In genomic region chr20:35293303-35294292, GRCh38 we compare ENCODE assay signal across 1 cellular context.
TF ChIP-seq lines count a peak whose summit lies in the region.

No MANE protein-coding gene starts in this region.

TF ChIP-seq in HepG2, 621 proteins besides CTCF, POLR2A, EP300 and RAD21 (continued from another document and continues in another):
- TF ChIP-seq HMGXB3 (CRISPR knock-in tag; IDR thresholded peaks at IDR 0.05; ENCODE audit: borderline replicate concordance): no peak
- no peak for TF ChIP-seq IRF2 (CRISPR knock-in tag; IDR thresholded peaks at IDR 0.05)
- 0 out of 2 replicates have a peak, but pooled peaks have one; percentile 38 for TF ChIP-seq ZNF609 (CRISPR knock-in tag; IDR thresholded peaks at IDR 0.05; ENCODE audit: borderline replicate concordance)
- no peak for TF ChIP-seq TOPORS (CRISPR knock-in tag; IDR thresholded peaks at IDR 0.05)
- peak; percentile 80; the same call in 1 of the 2 replicates for TF ChIP-seq NR2F6 (IDR thresholded peaks at IDR 0.05)
- peak; percentile 75; the same call in 1 of the 2 replicates for TF ChIP-seq NR2F6 (CRISPR knock-in tag; IDR thresholded peaks at IDR 0.05)
- no peak; the same call in 1 of the 2 replicates for TF ChIP-seq SNAI1 (CRISPR knock-in tag; IDR thresholded peaks at IDR 0.05; ENCODE audit: borderline replicate concordance)
- TF ChIP-seq SAP130 (CRISPR knock-in tag; IDR thresholded peaks at IDR 0.05; ENCODE audit: low read depth): peak; percentile 59; the same call in 1 of the 2 replicates
- no peak for TF ChIP-seq CBX5 (CRISPR knock-in tag; IDR thresholded peaks at IDR 0.05; ENCODE audit: borderline replicate concordance)
- TF ChIP-seq IRX3 (CRISPR knock-in tag; IDR thresholded peaks at IDR 0.05; ENCODE audit: borderline replicate concordance, low read depth): no peak
- 0 out of 2 replicates have a peak, but pooled peaks have one; percentile 42 for TF ChIP-seq NR0B2 (CRISPR knock-in tag; IDR thresholded peaks at IDR 0.05)
- TF ChIP-seq ZMYM4 (CRISPR knock-in tag; IDR thresholded peaks at IDR 0.05): peak; percentile 47; the same call in 1 of the 2 replicates
- TF ChIP-seq HOXA3 (CRISPR knock-in tag; IDR thresholded peaks at IDR 0.05): peak; percentile 50
- no peak for TF ChIP-seq NFAT5 (CRISPR knock-in tag; IDR thresholded peaks at IDR 0.05)
- no peak for TF ChIP-seq POLR2AphosphoS5 (IDR thresholded peaks at IDR 0.05; ENCODE audit: low read depth, low read length)
- no peak for TF ChIP-seq MED8 (CRISPR knock-in tag; IDR thresholded peaks at IDR 0.05; ENCODE audit: insufficient replicate concordance)
- peak; percentile 59; the same call in 1 of the 2 replicates for TF ChIP-seq NFKB2 (CRISPR knock-in tag; IDR thresholded peaks at IDR 0.05; ENCODE audit: borderline replicate concordance)
- TF ChIP-seq SRSF1 (optimal IDR thresholded peaks at IDR 0.05; ENCODE audit: low read depth, low read length): peak; percentile 64
- peak; percentile 32; the same call in 1 of the 2 replicates for TF ChIP-seq ZFX (CRISPR knock-in tag; IDR thresholded peaks at IDR 0.05; ENCODE audit: low read depth)
- TF ChIP-seq ZNF749 (CRISPR knock-in tag; IDR thresholded peaks at IDR 0.05; ENCODE audit: borderline replicate concordance): no peak
- TF ChIP-seq MEIS1 (CRISPR knock-in tag; IDR thresholded peaks at IDR 0.05; ENCODE audit: borderline replicate concordance): peak; percentile 63
- TF ChIP-seq ZNF101 (CRISPR knock-in tag; IDR thresholded peaks at IDR 0.05; ENCODE audit: borderline replicate concordance, low read depth): no peak
- no peak for TF ChIP-seq DRAP1 (CRISPR knock-in tag; IDR thresholded peaks at IDR 0.05)
- peak; percentile 39; the same call in 1 of the 2 replicates for TF ChIP-seq TFDP2 (CRISPR knock-in tag; IDR thresholded peaks at IDR 0.05)
- no peak for TF ChIP-seq PCBP2 (optimal IDR thresholded peaks at IDR 0.05; ENCODE audit: low read depth, low read length, poor library complexity, severe bottlenecking)
- no peak; the same call in 1 of the 2 replicates for TF ChIP-seq TFAP4 (IDR thresholded peaks at IDR 0.05; ENCODE audit: borderline replicate concordance, low read depth)
- no peak for TF ChIP-seq ZNF670 (CRISPR knock-in tag; IDR thresholded peaks at IDR 0.05; ENCODE audit: borderline replicate concordance)
- TF ChIP-seq ZNF496 (CRISPR knock-in tag; IDR thresholded peaks at IDR 0.05; ENCODE audit: insufficient replicate concordance): no peak
- TF ChIP-seq PBX3 (CRISPR knock-in tag; IDR thresholded peaks at IDR 0.05; ENCODE audit: borderline replicate concordance): no peak
- TF ChIP-seq ZNF704 (CRISPR knock-in tag; IDR thresholded peaks at IDR 0.05; ENCODE audit: borderline replicate concordance): no peak
- TF ChIP-seq NRL (CRISPR knock-in tag; IDR thresholded peaks at IDR 0.05; ENCODE audit: borderline replicate concordance): 0 out of 2 replicates have a peak, but pooled peaks have one; percentile 32
